ENCODE assay signal across 16 cellular contexts in genomic region chr5:155827949-155828348, GRCh38.
A peak's percentile ranks its signal among the peaks of the same experiment; 100 is the strongest.
DNase-seq lines count a peak whose midpoint lies in the region; ATAC-seq lines count a peak whose summit lies in the region.
"Had no signal": no experiment of that assay in that cellular context is flagged by ENCODE, and none has a peak within 500 bp of the region (broad histone marks: within the 10 kb centered on the region; RNA-seq: fewer than 3 reads in every experiment).

No MANE protein-coding gene starts in this region.

- H3K27me3 Mint-ChIP-seq in activated CD4-positive, alpha-beta T cell treated with anti-CD3 and anti-CD28 coated beads for 36 hours, result peaks cover 2% of the 10 kb centered on the region
- no peaks in the 10 kb centered on the region for H3K27me3 Mint-ChIP-seq in effector memory CD8-positive, alpha-beta T cell
- no peaks in the 10 kb centered on the region for H3K27me3 Mint-ChIP-seq in CD4-positive, alpha-beta memory T cell

- no peaks in the 10 kb centered on the region for H3K36me3 ChIP-seq in CD4-positive, alpha-beta memory T cell (ENCODE audit: insufficient read depth, low read length)
- H3K36me3 ChIP-seq: pancreas had no signal

- no peak overlapping the region for H3K27ac ChIP-seq in CD4-positive, alpha-beta memory T cell (ENCODE audit: low read depth, low read length)
- H3K27ac ChIP-seq: 22Rv1, pancreas had no signal

- intact Hi-C loops in activated CD4-positive, alpha-beta T cell treated with anti-CD3 and anti-CD28 coated beads for 36 hours (cut with DNase I, micrococcal nuclease), result no loop called here
- intact Hi-C loops in CD4-positive, alpha-beta memory T cell (cut with micrococcal nuclease), result no loop called here

- no peak for DNase-seq in activated CD4-positive, alpha-beta T cell treated with anti-CD3 and anti-CD28 coated beads for 36 hours
- DNase-seq in activated CD4-positive, alpha-beta T cell treated with anti-CD3 and anti-CD28 coated beads, Interleukin-2, amount 50 U/mL, for 4 hours, result no peak
- no peak for DNase-seq in effector memory CD8-positive, alpha-beta T cell
- DNase-seq in NCI-H2196 (lab: John Stamatoyannopoulos, UW; ENCODE audit: unreplicated experiment) (no peak), NCI-H1048 (lab: John Stamatoyannopoulos, UW) (no peak)
- no peak for DNase-seq in CD4-positive, alpha-beta memory T cell
- DNase-seq: activated effector memory CD4-positive, alpha-beta T cell treated with Interleukin-2 at 50 U/mL for 16 hours; Caco-2; NCI-H524 treated with DMSO at 0.1 percent for 48 hours; pancreas; SHP77 treated with DMSO at 0.1 percent for 48 hours had no signal

- H3K4me1 Mint-ChIP-seq in activated CD4-positive, alpha-beta T cell treated with anti-CD3 and anti-CD28 coated beads for 36 hours, result no peaks in the 10 kb centered on the region
- peaks cover 0 to 16% of the 10 kb centered on the region in 2 donors for H3K4me1 Mint-ChIP-seq in effector memory CD8-positive, alpha-beta T cell (ENCODE audit: low read depth in 2 of 2)
- H3K4me1 Mint-ChIP-seq in CD4-positive, alpha-beta memory T cell, result no peaks in the 10 kb centered on the region
- H3K4me1 Mint-ChIP-seq: memory B cell, WTC11 had no signal

- H3K27me3 ChIP-seq in CD4-positive, alpha-beta memory T cell (ENCODE audit: insufficient read depth, low read length), result no peaks in the 10 kb centered on the region
- H3K27me3 ChIP-seq: pancreas had no signal

- H3K4me1 ChIP-seq in CD4-positive, alpha-beta memory T cell (ENCODE audit: insufficient read depth, low read length), result no peaks in the 10 kb centered on the region
- H3K4me1 ChIP-seq: Caco-2, pancreas had no signal

- no peaks in the 10 kb centered on the region for H3K9me3 ChIP-seq in CD4-positive, alpha-beta memory T cell (ENCODE audit: control insufficient read depth in 1 of 2, low read length in 2 of 2)
- H3K9me3 ChIP-seq: Caco-2, pancreas had no signal

- no peaks in the 10 kb centered on the region for H3K9me3 Mint-ChIP-seq in activated CD4-positive, alpha-beta T cell treated with anti-CD3 and anti-CD28 coated beads for 36 hours (ENCODE audit: low read depth)
- peaks cover 0 to 6% of the 10 kb centered on the region in 2 donors for H3K9me3 Mint-ChIP-seq in effector memory CD8-positive, alpha-beta T cell
- peaks cover 0 to 2% (median 0%) of the 10 kb centered on the region in 8 donors for H3K9me3 Mint-ChIP-seq in CD4-positive, alpha-beta memory T cell
- H3K9me3 Mint-ChIP-seq: memory B cell, WTC11 had no signal

- no peak overlapping the region for H3K4me3 ChIP-seq in CD4-positive, alpha-beta memory T cell (ENCODE audit: low read length in 2 of 2)
- H3K4me3 ChIP-seq: pancreas had no signal

- H3K36me3 Mint-ChIP-seq in activated CD4-positive, alpha-beta T cell treated with anti-CD3 and anti-CD28 coated beads for 36 hours (ENCODE audit: low read depth), result no peaks in the 10 kb centered on the region
- peaks cover 2% of the 10 kb centered on the region for H3K36me3 Mint-ChIP-seq in effector memory CD8-positive, alpha-beta T cell (ENCODE audit: insufficient read depth)
- H3K36me3 Mint-ChIP-seq in CD4-positive, alpha-beta memory T cell, result no peaks in the 10 kb centered on the region
- H3K36me3 Mint-ChIP-seq: memory B cell, WTC11 had no signal

- CTCF ChIA-PET in activated CD4-positive, alpha-beta T cell treated with anti-CD3 and anti-CD28 coated beads for 36 hours (lab: Charles Lee), result interaction anchor here (0.9 kb wide), 1 partner anchor 460 kb away, joined by 3 read pairs; no protein-coding TSS in a partner anchor
- CTCF ChIA-PET in CD4-positive, alpha-beta memory T cell (lab: Charles Lee; ENCODE audit: partially characterized antibody), result no interaction called here

- POLR2A ChIA-PET in activated CD4-positive, alpha-beta T cell treated with anti-CD3 and anti-CD28 coated beads for 36 hours (lab: Charles Lee), result no interaction called here
- POLR2A ChIA-PET in CD4-positive, alpha-beta memory T cell (lab: Charles Lee; ENCODE audit: partially characterized antibody), result no interaction called here

- ATAC-seq in activated CD4-positive, alpha-beta T cell treated with anti-CD3 and anti-CD28 coated beads for 36 hours, result peak; percentile 19
- ATAC-seq in GM21526 (IDR thresholded peaks at IDR 0.05; ENCODE audit: low FRiP score, unreplicated experiment) (peak; percentile 98), HG03045 (IDR thresholded peaks at IDR 0.05; ENCODE audit: unreplicated experiment) (peak; percentile 78)
- peak; percentile 27 for ATAC-seq in effector memory CD8-positive, alpha-beta T cell (replicated peaks)
- ATAC-seq: pancreas, WTC11 had no signal

- no peak overlapping the region for H3K4me3 Mint-ChIP-seq in activated CD4-positive, alpha-beta T cell treated with anti-CD3 and anti-CD28 coated beads for 36 hours
- no peak overlapping the region for H3K4me3 Mint-ChIP-seq in effector memory CD8-positive, alpha-beta T cell
- no peak overlapping the region for H3K4me3 Mint-ChIP-seq in CD4-positive, alpha-beta memory T cell
- H3K4me3 Mint-ChIP-seq: memory B cell, WTC11 had no signal

- H3K27ac Mint-ChIP-seq in activated CD4-positive, alpha-beta T cell treated with anti-CD3 and anti-CD28 coated beads for 36 hours, result no peak overlapping the region
- H3K27ac Mint-ChIP-seq in effector memory CD8-positive, alpha-beta T cell, result no peak overlapping the region
- no peak overlapping the region for H3K27ac Mint-ChIP-seq in CD4-positive, alpha-beta memory T cell
- H3K27ac Mint-ChIP-seq: memory B cell, WTC11 had no signal

Comparison
In these comparisons a context has a peak if more than half of its experiments do, and no peak if none do; other contexts are left out.
1. ATAC-seq: peak in every context shown above with its lines; median percentile 98 in GM21526; 78 in HG03045; 27 in effector memory CD8-positive, alpha-beta T cell; 19 in activated CD4-positive, alpha-beta T cell treated with anti-CD3 and anti-CD28 coated beads for 36 hours.